2 cellular contexts compared by ENCODE assay signal in the genomic region with DNA sequence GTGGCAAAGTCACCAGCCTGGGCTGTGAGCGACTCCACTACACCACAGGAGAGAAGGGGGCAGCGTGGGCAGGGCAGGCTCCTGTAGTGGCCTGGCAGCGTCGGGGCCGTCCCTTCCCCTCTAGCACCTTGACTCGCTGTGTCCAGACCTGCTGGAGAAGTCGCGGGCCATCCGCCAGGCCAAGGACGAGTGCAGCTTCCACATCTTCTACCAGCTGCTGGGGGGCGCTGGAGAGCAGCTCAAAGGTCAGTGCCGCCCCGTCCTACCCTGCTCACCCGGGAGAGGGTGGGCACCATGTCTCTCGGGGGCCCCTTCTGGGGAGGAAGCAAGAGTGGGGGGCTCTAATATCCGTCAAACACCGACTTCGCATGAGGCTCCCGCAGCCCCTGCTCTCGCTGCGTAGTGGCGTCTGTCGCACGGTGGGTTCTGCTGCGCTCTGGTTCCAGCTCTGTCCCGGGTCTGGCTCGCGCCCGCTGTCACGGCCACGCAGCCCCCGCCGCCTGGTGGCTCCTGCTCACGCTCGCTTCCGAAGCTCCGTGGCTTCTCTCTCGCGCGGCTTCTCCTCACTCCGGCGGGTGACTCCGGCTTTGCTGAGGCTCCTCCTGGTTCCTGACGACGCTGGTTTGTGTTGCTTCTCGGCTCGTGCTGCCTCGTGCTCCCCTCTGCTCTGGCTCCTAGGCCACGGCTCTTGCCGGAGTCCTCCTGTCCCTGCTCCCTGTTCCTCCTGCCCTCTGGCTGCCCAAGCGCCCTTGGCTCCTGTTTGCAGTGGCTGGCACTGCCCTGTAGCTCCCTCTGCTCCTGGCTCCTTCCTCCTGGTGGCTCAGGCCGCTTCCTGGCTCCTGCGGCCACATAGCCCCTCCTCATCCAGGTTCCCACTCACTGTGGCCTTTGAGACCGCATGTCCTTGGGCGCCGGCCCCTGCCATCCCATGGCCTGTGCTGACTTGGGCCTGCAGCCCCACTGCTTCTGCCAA.
A peak's percentile ranks its signal among the peaks of the same experiment; 100 is the strongest.
TF ChIP-seq lines count a peak whose summit lies in the region.

No MANE protein-coding gene starts in this region.

TF ChIP-seq in A549, 52 proteins besides CTCF, POLR2A, EP300 and RAD21:
- TF ChIP-seq ZC3H11A (IDR thresholded peaks at IDR 0.05) (no peak), TP53 (CRISPR knock-in tag; IDR thresholded peaks at IDR 0.05) (no peak), ESRRA (IDR thresholded peaks at IDR 0.05; ENCODE audit: borderline replicate concordance, low read length) (no peak), CHD2 (IDR thresholded peaks at IDR 0.05; ENCODE audit: low read length, partially characterized antibody) (no peak), CEBPB (IDR thresholded peaks at IDR 0.05) (no peak), ZFP36 (IDR thresholded peaks at IDR 0.05; ENCODE audit: borderline replicate concordance, partially characterized antibody) (no peak), MAZ (IDR thresholded peaks at IDR 0.05; ENCODE audit: borderline replicate concordance, low read depth, low read length) (no peak), FOSB (CRISPR knock-in tag; IDR thresholded peaks at IDR 0.05) (no peak), NR3C1 (IDR thresholded peaks at IDR 0.05) (no peak), NPAS2 (CRISPR knock-in tag; IDR thresholded peaks at IDR 0.05; ENCODE audit: borderline replicate concordance) (no peak), HOXB13 (CRISPR knock-in tag; IDR thresholded peaks at IDR 0.05; ENCODE audit: low read depth) (no peak), POLR2AphosphoS2 (conservative IDR thresholded peaks at IDR 0.05; ENCODE audit: low read length) (no peak), HEYL (CRISPR knock-in tag; IDR thresholded peaks at IDR 0.05) (no peak), BHLHE40 (IDR thresholded peaks at IDR 0.05; ENCODE audit: low read depth, low read length) (no peak), FOSL2 (IDR thresholded peaks at IDR 0.05) (no peak), FOSL2 (CRISPR knock-in tag; IDR thresholded peaks at IDR 0.05) (no peak), RCOR1 (IDR thresholded peaks at IDR 0.05; ENCODE audit: low read depth, low read length) (no peak)
- TF ChIP-seq, protein P1, sequence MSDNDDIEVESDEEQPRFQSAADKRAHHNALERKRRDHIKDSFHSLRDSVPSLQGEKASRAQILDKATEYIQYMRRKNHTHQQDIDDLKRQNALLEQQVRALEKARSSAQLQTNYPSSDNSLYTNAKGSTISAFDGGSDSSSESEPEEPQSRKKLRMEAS (IDR thresholded peaks at IDR 0.05), result no peak

TF ChIP-seq in WTC11, 78 proteins besides CTCF, POLR2A, EP300 and RAD21:
- TF ChIP-seq SMAD3 (CRISPR knock-in tag; IDR thresholded peaks at IDR 0.05; ENCODE audit: borderline replicate concordance) (0 out of 2 replicates have a peak, but pooled peaks have one; percentile 24), NR1H2 (CRISPR knock-in tag; IDR thresholded peaks at IDR 0.05) (no peak)
- TF ChIP-seq, protein P1 (CRISPR knock-in tag; IDR thresholded peaks at IDR 0.05), result 0 out of 2 replicates have a peak, but pooled peaks have one; percentile 53
- TF ChIP-seq, protein P2, sequence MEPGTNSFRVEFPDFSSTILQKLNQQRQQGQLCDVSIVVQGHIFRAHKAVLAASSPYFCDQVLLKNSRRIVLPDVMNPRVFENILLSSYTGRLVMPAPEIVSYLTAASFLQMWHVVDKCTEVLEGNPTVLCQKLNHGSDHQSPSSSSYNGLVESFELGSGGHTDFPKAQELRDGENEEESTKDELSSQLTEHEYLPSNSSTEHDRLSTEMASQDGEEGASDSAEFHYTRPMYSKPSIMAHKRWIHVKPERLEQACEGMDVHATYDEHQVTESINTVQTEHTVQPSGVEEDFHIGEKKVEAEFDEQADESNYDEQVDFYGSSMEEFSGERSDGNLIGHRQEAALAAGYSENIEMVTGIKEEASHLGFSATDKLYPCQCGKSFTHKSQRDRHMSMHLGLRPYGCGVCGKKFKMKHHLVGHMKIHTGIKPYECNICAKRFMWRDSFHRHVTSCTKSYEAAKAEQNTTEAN (CRISPR knock-in tag; IDR thresholded peaks at IDR 0.05), result no peak
